ENCODE assay signal across 8 cellular contexts in the genomic region with DNA sequence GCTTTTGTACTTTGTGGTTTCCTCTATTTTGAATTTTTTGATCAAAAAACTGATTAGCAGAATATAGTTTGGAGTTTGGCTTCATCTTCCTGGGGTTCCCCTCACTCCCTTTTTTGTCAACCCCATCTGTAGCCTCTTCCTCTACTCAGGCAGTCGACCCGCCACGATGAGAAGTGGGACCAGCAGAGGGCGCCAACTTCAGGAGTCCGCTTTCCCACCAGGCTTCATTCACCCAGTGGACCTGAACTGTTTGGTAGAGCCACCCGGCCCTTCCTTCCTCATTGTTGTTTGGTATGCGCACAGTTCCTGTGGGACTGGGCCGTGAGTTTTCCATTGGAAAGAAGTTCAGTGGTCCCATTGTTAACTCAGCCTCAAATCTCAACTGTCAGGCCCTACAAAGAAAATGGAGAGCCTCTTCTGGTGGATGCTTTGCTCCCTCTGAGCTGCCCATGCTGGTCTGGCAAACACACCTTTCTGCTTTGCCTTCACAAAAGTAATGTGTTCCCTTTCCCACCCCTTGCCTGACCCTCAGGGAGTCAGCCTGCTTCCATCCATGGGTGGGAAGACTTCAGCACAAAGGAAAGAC. TPM values are rescaled to one million over a fixed set of nuclear protein-coding genes. Genes with fewer than 3 reads are reported as not detected.
DNase-seq lines count a peak whose midpoint lies in the region; ATAC-seq and TF ChIP-seq lines count a peak whose summit lies in the region.

No MANE protein-coding gene starts in this region.

- intact Hi-C loops in left ventricle myocardium inferior (cut with micrococcal nuclease): no loop called here
- intact Hi-C loops in sigmoid colon (cut with DNase I): loop anchor here (5.0 kb wide), 1 partner anchor 79 kb away; a partner anchor contains a TSS
- intact Hi-C loops in vagina (cut with DNase I): no loop called here

- peak overlapping the region; percentile 40 for H3K4me2 ChIP-seq in BLaER1

- POLR2A ChIA-PET in HEK293 (lab: Yijun Ruan, JAX): interaction anchor here (1.3 to 2.3 kb wide), 1 partner anchor 22 kb away, joined by 7 to 8 read pairs; a partner anchor contains a TSS

- no peaks in the 10 kb centered on the region for H3K27me3 Mint-ChIP-seq in activated naive CD8-positive, alpha-beta T cell

- CTCF ChIA-PET in HEK293 (lab: Yijun Ruan, JAX): interaction anchor here (0.7 to 3.2 kb wide), 18 partner anchors 10 to 725 kb away, joined by 3 to 20 read pairs (median 6); a partner anchor contains a TSS

- DNase-seq in T follicular helper cell (ENCODE audit: low read depth) (peak; percentile 75), left ventricle myocardium inferior (peak; percentile 75), sigmoid colon (peak; percentile 80), vagina (ENCODE audit: extremely low spot score in 2 of 2) (no peak)

- no peak overlapping the region for H3K27ac ChIP-seq in BLaER1
- H3K27ac ChIP-seq in HEK293 (ENCODE audit: extremely low read depth, low read depth, low read length): no peak overlapping the region
- peak overlapping the region; percentile 68 for H3K27ac ChIP-seq in left ventricle myocardium inferior (replicated peaks)
- H3K27ac ChIP-seq in sigmoid colon: peak overlapping the region in 1 of 4 donors; percentile 2
- H3K27ac ChIP-seq in vagina: no peak overlapping the region

- H3K9me3 Mint-ChIP-seq in activated naive CD8-positive, alpha-beta T cell (ENCODE audit: low read depth): no peaks in the 10 kb centered on the region

- peaks cover 65% of the 10 kb centered on the region for H3K4me1 Mint-ChIP-seq in activated naive CD8-positive, alpha-beta T cell (ENCODE audit: low read depth)

- H3K9me3 ChIP-seq in BLaER1 (no peaks in the 10 kb centered on the region), HEK293 (ENCODE audit: control insufficient read depth, insufficient read depth, low read depth, low read length) (no peaks in the 10 kb centered on the region), left ventricle myocardium inferior (replicated peaks) (no peaks in the 10 kb centered on the region), sigmoid colon (no peaks in the 10 kb centered on the region), vagina (no peaks in the 10 kb centered on the region)

- TF ChIP-seq CTCF in HEK293 (tag by site-specific recombination; IDR thresholded peaks at IDR 0.05) (0 out of 2 replicates have a peak, but pooled peaks have one; percentile 25), left ventricle myocardium inferior (IDR thresholded peaks at IDR 0.05; ENCODE audit: borderline replicate concordance) (peak; percentile 81), sigmoid colon (IDR thresholded peaks at IDR 0.05) (peak; percentile 13 to 57 (median 35)), vagina (IDR thresholded peaks at IDR 0.05) (peak in 1 of 3 experiments; percentile 57)

- H3K9ac ChIP-seq in BLaER1: no peak overlapping the region

- H3K4me3 ChIP-seq in BLaER1: no peak overlapping the region
- no peak overlapping the region for H3K4me3 ChIP-seq in HEK293 (ENCODE audit: low read depth, low read length)
- no peak overlapping the region for H3K4me3 ChIP-seq in left ventricle myocardium inferior
- no peak overlapping the region for H3K4me3 ChIP-seq in sigmoid colon
- H3K4me3 ChIP-seq in vagina: no peak overlapping the region

- WGBS in sigmoid colon, 2 donors: 25 to 38% methylated on average over 8 of the region's 8 CpGs

- H4K20me1 ChIP-seq in BLaER1: peaks cover 46% of the 10 kb centered on the region

- H3K36me3 Mint-ChIP-seq in activated naive CD8-positive, alpha-beta T cell: peaks cover 17% of the 10 kb centered on the region

- H3K4me1 ChIP-seq in BLaER1: peaks cover 25% of the 10 kb centered on the region
- no peaks in the 10 kb centered on the region for H3K4me1 ChIP-seq in HEK293 (ENCODE audit: control insufficient read depth, insufficient read depth, low read length)
- peaks cover 29% of the 10 kb centered on the region for H3K4me1 ChIP-seq in left ventricle myocardium inferior
- no peaks in the 10 kb centered on the region for H3K4me1 ChIP-seq in sigmoid colon
- no peaks in the 10 kb centered on the region for H3K4me1 ChIP-seq in vagina

- H3K36me3 ChIP-seq in BLaER1 (peaks cover 81% of the 10 kb centered on the region), HEK293 (ENCODE audit: control insufficient read depth in 2 of 2, insufficient read depth in 1 of 2, low read length in 2 of 2) (peaks cover 44 to 68% of the 10 kb centered on the region in 2 experiments), left ventricle myocardium inferior (peaks cover 71% of the 10 kb centered on the region), sigmoid colon (peaks cover 38 to 71% (median 63%) of the 10 kb centered on the region in 4 donors), vagina (peaks cover 0 to 63% of the 10 kb centered on the region in 2 donors)

- TF ChIP-seq POLR2A in sigmoid colon (IDR thresholded peaks at IDR 0.05) (no peak), vagina (IDR thresholded peaks at IDR 0.05) (no peak)

- TF ChIP-seq EP300 in sigmoid colon (IDR thresholded peaks at IDR 0.05): no peak

- peak overlapping the region; percentile 92 for H3K27ac Mint-ChIP-seq in activated naive CD8-positive, alpha-beta T cell

- no peak for ATAC-seq in GM18511 (IDR thresholded peaks at IDR 0.05; ENCODE audit: unreplicated experiment)

- H3K4me3 Mint-ChIP-seq in activated naive CD8-positive, alpha-beta T cell: peak overlapping the region; percentile 69

- H3K27me3 ChIP-seq in BLaER1 (no peaks in the 10 kb centered on the region), left ventricle myocardium inferior (ENCODE audit: low read depth) (no peaks in the 10 kb centered on the region), sigmoid colon (no peaks in the 10 kb centered on the region), vagina (no peaks in the 10 kb centered on the region)

TF ChIP-seq in HEK293, 187 proteins besides CTCF, POLR2A, EP300 and RAD21:
- TF ChIP-seq ZNF184 (tag by site-specific recombination; IDR thresholded peaks at IDR 0.05) (0 out of 2 replicates have a peak, but pooled peaks have one; percentile 21), GLIS2 (tag by site-specific recombination; IDR thresholded peaks at IDR 0.05) (no peak), BCL11A (tag by site-specific recombination; IDR thresholded peaks at IDR 0.05; ENCODE audit: low read depth) (no peak)
- TF ChIP-seq, protein P1, sequence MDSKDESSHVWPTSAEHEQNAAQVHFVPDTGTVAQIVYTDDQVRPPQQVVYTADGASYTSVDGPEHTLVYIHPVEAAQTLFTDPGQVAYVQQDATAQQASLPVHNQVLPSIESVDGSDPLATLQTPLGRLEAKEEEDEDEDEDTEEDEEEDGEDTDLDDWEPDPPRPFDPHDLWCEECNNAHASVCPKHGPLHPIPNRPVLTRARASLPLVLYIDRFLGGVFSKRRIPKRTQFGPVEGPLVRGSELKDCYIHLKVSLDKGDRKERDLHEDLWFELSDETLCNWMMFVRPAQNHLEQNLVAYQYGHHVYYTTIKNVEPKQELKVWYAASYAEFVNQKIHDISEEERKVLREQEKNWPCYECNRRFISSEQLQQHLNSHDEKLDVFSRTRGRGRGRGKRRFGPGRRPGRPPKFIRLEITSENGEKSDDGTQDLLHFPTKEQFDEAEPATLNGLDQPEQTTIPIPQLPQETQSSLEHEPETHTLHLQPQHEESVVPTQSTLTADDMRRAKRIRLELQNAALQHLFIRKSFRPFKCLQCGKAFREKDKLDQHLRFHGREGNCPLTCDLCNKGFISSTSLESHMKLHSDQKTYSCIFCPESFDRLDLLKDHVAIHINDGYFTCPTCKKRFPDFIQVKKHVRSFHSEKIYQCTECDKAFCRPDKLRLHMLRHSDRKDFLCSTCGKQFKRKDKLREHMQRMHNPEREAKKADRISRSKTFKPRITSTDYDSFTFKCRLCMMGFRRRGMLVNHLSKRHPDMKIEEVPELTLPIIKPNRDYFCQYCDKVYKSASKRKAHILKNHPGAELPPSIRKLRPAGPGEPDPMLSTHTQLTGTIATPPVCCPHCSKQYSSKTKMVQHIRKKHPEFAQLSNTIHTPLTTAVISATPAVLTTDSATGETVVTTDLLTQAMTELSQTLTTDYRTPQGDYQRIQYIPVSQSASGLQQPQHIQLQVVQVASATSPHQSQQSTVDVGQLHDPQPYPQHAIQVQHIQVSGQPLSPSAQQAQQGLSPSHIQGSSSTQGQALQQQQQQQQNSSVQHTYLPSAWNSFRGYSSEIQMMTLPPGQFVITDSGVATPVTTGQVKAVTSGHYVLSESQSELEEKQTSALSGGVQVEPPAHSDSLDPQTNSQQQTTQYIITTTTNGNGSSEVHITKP (tag by site-specific recombination; IDR thresholded peaks at IDR 0.05): no peak
TF ChIP-seq in HEK293: peak in this region for 1.

RNA-seq across cellular contexts. Expression of a gene that starts 21.7 kb away (rescaled TPM):
- total RNA-seq in left ventricle myocardium inferior (215 TPM), sigmoid colon (100 to 1,000 TPM; 191 to 248 (median 224) TPM), vagina (240 TPM)
- 100 to 1,000 TPM in 2 of 3 donors, 10 to 100 TPM in 1; 93.7 to 384 (median 135) TPM for polyA plus RNA-seq in sigmoid colon

RNA-seq across cellular contexts. Expression of a gene that starts 55.9 kb away (rescaled TPM):
- total RNA-seq in left ventricle myocardium inferior: 10.4 TPM
- total RNA-seq in sigmoid colon: 10 to 100 TPM in 2 of 4 donors, 1 to 10 TPM in 2; 9.4 to 12.2 (median 11.0) TPM
- polyA plus RNA-seq in sigmoid colon: 10 to 100 TPM in 1 of 3 donors, 1 to 10 TPM in 2; 1.8 to 10.8 (median 2.4) TPM
- 11.0 TPM for total RNA-seq in vagina

Comparison
In these comparisons a context has a peak if more than half of its experiments do, and no peak if none do; other contexts are left out.
1. DNase-seq: peak in T follicular helper cell (single experiment), left ventricle myocardium inferior (single experiment) and sigmoid colon (single experiment); none in vagina (0 of 2).